1 cellular context compared by ENCODE assay signal in the genomic region with DNA sequence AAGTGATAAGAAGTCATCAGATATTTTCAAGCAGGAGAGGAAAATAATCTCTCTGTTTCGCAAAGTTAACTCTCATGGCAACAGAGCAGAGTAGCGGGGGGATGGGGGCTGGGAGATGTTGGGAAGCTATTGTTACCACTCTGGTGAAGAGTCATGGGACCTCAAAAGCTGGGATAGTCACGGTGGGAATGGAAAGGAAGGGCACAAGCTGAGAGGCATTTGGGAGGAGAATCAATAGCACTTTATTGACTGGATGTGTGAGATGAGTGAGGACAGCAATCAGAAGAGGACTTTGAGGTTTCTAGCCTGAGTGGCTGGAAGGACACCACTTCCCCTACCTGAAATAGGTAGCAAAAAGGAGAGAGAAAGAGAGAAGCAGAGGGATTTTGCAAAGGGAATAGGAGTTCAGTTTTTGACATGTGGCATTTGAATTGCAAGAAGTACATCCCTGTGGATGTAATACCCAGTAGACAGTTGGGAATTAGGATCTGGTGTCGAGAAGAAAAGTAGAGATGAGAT.
TF ChIP-seq lines count a peak whose summit lies in the region.

No MANE protein-coding gene starts in this region.

TF ChIP-seq in HepG2, 621 proteins besides CTCF, POLR2A, EP300 and RAD21 (continued from another document and continues in another):
- no peak for TF ChIP-seq ZNF343 (CRISPR knock-in tag; IDR thresholded peaks at IDR 0.05)
- peak; percentile 34; the same call in 1 of the 2 replicates for TF ChIP-seq RFX1 (IDR thresholded peaks at IDR 0.05)
- TF ChIP-seq, protein P1, sequence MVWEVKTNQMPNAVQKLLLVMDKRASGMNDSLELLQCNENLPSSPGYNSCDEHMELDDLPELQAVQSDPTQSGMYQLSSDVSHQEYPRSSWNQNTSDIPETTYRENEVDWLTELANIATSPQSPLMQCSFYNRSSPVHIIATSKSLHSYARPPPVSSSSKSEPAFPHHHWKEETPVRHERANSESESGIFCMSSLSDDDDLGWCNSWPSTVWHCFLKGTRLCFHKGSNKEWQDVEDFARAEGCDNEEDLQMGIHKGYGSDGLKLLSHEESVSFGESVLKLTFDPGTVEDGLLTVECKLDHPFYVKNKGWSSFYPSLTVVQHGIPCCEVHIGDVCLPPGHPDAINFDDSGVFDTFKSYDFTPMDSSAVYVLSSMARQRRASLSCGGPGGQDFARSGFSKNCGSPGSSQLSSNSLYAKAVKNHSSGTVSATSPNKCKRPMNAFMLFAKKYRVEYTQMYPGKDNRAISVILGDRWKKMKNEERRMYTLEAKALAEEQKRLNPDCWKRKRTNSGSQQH (CRISPR knock-in tag; IDR thresholded peaks at IDR 0.05; ENCODE audit: low read depth), result peak; percentile 78
- no peak for TF ChIP-seq PHB2 (IDR thresholded peaks at IDR 0.05; ENCODE audit: partially characterized antibody)
- TF ChIP-seq ZNF792 (CRISPR knock-in tag; IDR thresholded peaks at IDR 0.05), result no peak
- 0 out of 2 replicates have a peak, but pooled peaks have one; percentile 59 for TF ChIP-seq ZNF234 (CRISPR knock-in tag; conservative IDR thresholded peaks at IDR 0.05)
- TF ChIP-seq FOXA1 (IDR thresholded peaks at IDR 0.05), result no peak
- no peak for TF ChIP-seq FOXA1 (CRISPR knock-in tag; IDR thresholded peaks at IDR 0.05)
- no peak for TF ChIP-seq ZNF17 (CRISPR knock-in tag; IDR thresholded peaks at IDR 0.05)
- TF ChIP-seq, protein P2, sequence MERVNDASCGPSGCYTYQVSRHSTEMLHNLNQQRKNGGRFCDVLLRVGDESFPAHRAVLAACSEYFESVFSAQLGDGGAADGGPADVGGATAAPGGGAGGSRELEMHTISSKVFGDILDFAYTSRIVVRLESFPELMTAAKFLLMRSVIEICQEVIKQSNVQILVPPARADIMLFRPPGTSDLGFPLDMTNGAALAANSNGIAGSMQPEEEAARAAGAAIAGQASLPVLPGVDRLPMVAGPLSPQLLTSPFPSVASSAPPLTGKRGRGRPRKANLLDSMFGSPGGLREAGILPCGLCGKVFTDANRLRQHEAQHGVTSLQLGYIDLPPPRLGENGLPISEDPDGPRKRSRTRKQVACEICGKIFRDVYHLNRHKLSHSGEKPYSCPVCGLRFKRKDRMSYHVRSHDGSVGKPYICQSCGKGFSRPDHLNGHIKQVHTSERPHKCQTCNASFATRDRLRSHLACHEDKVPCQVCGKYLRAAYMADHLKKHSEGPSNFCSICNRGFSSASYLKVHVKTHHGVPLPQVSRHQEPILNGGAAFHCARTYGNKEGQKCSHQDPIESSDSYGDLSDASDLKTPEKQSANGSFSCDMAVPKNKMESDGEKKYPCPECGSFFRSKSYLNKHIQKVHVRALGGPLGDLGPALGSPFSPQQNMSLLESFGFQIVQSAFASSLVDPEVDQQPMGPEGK (CRISPR knock-in tag; IDR thresholded peaks at IDR 0.05), result 0 out of 2 replicates have a peak, but pooled peaks have one; percentile 17
- no peak for TF ChIP-seq NFYB (CRISPR knock-in tag; IDR thresholded peaks at IDR 0.05)
- 0 out of 2 replicates have a peak, but pooled peaks have one; percentile 37 for TF ChIP-seq ZNF607 (CRISPR knock-in tag; IDR thresholded peaks at IDR 0.05; ENCODE audit: borderline replicate concordance)
- no peak for TF ChIP-seq ZBTB1 (CRISPR knock-in tag; IDR thresholded peaks at IDR 0.05; ENCODE audit: borderline replicate concordance)
- TF ChIP-seq, protein P3, sequence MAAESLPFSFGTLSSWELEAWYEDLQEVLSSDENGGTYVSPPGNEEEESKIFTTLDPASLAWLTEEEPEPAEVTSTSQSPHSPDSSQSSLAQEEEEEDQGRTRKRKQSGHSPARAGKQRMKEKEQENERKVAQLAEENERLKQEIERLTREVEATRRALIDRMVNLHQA (CRISPR knock-in tag; IDR thresholded peaks at IDR 0.05), result no peak
- no peak for TF ChIP-seq SOX6 (IDR thresholded peaks at IDR 0.05)
- TF ChIP-seq SOX6 (CRISPR knock-in tag; IDR thresholded peaks at IDR 0.05), result peak; percentile 8; the same call in 1 of the 2 replicates
- TF ChIP-seq ZSCAN12 (CRISPR knock-in tag; IDR thresholded peaks at IDR 0.05), result no peak
- TF ChIP-seq ZNF260 (CRISPR knock-in tag; IDR thresholded peaks at IDR 0.05; ENCODE audit: borderline replicate concordance, low read depth), result no peak
- no peak; the same call in 1 of the 2 replicates for TF ChIP-seq BRD4 (CRISPR knock-in tag; IDR thresholded peaks at IDR 0.05)
- TF ChIP-seq, protein P4, sequence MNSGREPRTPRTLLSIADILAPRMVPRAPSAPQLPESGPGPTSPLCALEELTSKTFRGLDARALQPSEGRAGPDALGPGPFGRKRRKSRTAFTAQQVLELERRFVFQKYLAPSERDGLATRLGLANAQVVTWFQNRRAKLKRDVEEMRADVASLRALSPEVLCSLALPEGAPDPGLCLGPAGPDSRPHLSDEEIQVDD (CRISPR knock-in tag; IDR thresholded peaks at IDR 0.05; ENCODE audit: borderline replicate concordance), result no peak
- peak; percentile 16; the same call in 1 of the 2 replicates for TF ChIP-seq GATAD1 (CRISPR knock-in tag; IDR thresholded peaks at IDR 0.05)
- no peak for TF ChIP-seq CBX2 (IDR thresholded peaks at IDR 0.05; ENCODE audit: low read depth, low read length)
- no peak for TF ChIP-seq CBX2 (CRISPR knock-in tag; IDR thresholded peaks at IDR 0.05; ENCODE audit: low read depth)
- peak; percentile 7; the same call in 1 of the 2 replicates for TF ChIP-seq MED1 (CRISPR knock-in tag; IDR thresholded peaks at IDR 0.05)
- TF ChIP-seq SIN3A (IDR thresholded peaks at IDR 0.05; ENCODE audit: borderline replicate concordance, low read depth, low read length), result no peak
- TF ChIP-seq SMAD9 (CRISPR knock-in tag; IDR thresholded peaks at IDR 0.05), result no peak
- TF ChIP-seq SP1 (IDR thresholded peaks at IDR 0.05), result no peak
- TF ChIP-seq SP1 (CRISPR knock-in tag; IDR thresholded peaks at IDR 0.05), result no peak
- 0 out of 4 replicates have a peak, but pooled peaks of 1 of the 2 experiments have one; percentile 11 for TF ChIP-seq NR2F1 (CRISPR knock-in tag; IDR thresholded peaks at IDR 0.05)
- TF ChIP-seq, protein P5, sequence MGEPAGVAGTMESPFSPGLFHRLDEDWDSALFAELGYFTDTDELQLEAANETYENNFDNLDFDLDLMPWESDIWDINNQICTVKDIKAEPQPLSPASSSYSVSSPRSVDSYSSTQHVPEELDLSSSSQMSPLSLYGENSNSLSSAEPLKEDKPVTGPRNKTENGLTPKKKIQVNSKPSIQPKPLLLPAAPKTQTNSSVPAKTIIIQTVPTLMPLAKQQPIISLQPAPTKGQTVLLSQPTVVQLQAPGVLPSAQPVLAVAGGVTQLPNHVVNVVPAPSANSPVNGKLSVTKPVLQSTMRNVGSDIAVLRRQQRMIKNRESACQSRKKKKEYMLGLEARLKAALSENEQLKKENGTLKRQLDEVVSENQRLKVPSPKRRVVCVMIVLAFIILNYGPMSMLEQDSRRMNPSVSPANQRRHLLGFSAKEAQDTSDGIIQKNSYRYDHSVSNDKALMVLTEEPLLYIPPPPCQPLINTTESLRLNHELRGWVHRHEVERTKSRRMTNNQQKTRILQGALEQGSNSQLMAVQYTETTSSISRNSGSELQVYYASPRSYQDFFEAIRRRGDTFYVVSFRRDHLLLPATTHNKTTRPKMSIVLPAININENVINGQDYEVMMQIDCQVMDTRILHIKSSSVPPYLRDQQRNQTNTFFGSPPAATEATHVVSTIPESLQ (CRISPR knock-in tag; conservative IDR thresholded peaks at IDR 0.05), result no peak
- 0 out of 2 replicates have a peak, but pooled peaks have one; percentile 49 for TF ChIP-seq SAFB2 (CRISPR knock-in tag; IDR thresholded peaks at IDR 0.05; ENCODE audit: borderline replicate concordance, low read depth)
- TF ChIP-seq AHR (CRISPR knock-in tag; IDR thresholded peaks at IDR 0.05), result no peak
- 0 out of 2 replicates have a peak, but pooled peaks have one; percentile 73 for TF ChIP-seq ZNF101 (CRISPR knock-in tag; IDR thresholded peaks at IDR 0.05; ENCODE audit: borderline replicate concordance, low read depth)
- no peak for TF ChIP-seq SRY (CRISPR knock-in tag; IDR thresholded peaks at IDR 0.05)
- no peak for TF ChIP-seq HNRNPH1 (optimal IDR thresholded peaks at IDR 0.05; ENCODE audit: low read depth, low read length)
- TF ChIP-seq, protein P6, sequence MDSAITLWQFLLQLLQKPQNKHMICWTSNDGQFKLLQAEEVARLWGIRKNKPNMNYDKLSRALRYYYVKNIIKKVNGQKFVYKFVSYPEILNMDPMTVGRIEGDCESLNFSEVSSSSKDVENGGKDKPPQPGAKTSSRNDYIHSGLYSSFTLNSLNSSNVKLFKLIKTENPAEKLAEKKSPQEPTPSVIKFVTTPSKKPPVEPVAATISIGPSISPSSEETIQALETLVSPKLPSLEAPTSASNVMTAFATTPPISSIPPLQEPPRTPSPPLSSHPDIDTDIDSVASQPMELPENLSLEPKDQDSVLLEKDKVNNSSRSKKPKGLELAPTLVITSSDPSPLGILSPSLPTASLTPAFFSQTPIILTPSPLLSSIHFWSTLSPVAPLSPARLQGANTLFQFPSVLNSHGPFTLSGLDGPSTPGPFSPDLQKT (CRISPR knock-in tag; IDR thresholded peaks at IDR 0.05; ENCODE audit: borderline replicate concordance), result no peak
- TF ChIP-seq HNF4G (IDR thresholded peaks at IDR 0.05; ENCODE audit: borderline replicate concordance, low read depth, low read length), result 0 out of 2 replicates have a peak, but pooled peaks have one; percentile 11
- no peak for TF ChIP-seq HNF4G (CRISPR knock-in tag; IDR thresholded peaks at IDR 0.05; ENCODE audit: borderline replicate concordance, low read depth)
- TF ChIP-seq, protein P7, sequence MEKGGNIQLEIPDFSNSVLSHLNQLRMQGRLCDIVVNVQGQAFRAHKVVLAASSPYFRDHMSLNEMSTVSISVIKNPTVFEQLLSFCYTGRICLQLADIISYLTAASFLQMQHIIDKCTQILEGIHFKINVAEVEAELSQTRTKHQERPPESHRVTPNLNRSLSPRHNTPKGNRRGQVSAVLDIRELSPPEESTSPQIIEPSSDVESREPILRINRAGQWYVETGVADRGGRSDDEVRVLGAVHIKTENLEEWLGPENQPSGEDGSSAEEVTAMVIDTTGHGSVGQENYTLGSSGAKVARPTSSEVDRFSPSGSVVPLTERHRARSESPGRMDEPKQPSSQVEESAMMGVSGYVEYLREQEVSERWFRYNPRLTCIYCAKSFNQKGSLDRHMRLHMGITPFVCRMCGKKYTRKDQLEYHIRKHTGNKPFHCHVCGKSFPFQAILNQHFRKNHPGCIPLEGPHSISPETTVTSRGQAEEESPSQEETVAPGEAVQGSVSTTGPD (CRISPR knock-in tag; IDR thresholded peaks at IDR 0.05), result no peak
- no peak; the same call in 1 of the 2 replicates for TF ChIP-seq ZNF775 (CRISPR knock-in tag; IDR thresholded peaks at IDR 0.05; ENCODE audit: borderline replicate concordance)
- TF ChIP-seq, protein P8, sequence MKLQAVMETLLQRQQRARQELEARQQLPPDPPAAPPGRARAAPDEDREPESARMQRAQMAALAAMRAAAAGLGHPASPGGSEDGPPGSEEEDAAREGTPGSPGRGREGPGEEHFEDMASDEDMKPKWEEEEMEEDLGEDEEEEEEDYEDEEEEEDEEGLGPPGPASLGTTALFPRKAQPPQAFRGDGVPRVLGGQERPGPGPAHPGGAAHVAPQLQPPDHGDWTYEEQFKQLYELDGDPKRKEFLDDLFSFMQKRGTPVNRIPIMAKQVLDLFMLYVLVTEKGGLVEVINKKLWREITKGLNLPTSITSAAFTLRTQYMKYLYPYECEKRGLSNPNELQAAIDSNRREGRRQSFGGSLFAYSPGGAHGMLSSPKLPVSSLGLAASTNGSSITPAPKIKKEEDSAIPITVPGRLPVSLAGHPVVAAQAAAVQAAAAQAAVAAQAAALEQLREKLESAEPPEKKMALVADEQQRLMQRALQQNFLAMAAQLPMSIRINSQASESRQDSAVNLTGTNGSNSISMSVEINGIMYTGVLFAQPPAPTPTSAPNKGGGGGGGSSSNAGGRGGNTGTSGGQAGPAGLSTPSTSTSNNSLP (IDR thresholded peaks at IDR 0.05; ENCODE audit: low read depth, low read length), result peak; percentile 22; the same call in 1 of the 2 replicates
- TF ChIP-seq SOX13 (IDR thresholded peaks at IDR 0.05), result no peak
- TF ChIP-seq SOX13 (CRISPR knock-in tag; conservative IDR thresholded peaks at IDR 0.05 in 1 of 2, IDR thresholded peaks at IDR 0.05 in 1 of 2), result peak in 1 of 2 experiments; percentile 62; a peak in 1 of 4 replicates
- TF ChIP-seq, protein P9, sequence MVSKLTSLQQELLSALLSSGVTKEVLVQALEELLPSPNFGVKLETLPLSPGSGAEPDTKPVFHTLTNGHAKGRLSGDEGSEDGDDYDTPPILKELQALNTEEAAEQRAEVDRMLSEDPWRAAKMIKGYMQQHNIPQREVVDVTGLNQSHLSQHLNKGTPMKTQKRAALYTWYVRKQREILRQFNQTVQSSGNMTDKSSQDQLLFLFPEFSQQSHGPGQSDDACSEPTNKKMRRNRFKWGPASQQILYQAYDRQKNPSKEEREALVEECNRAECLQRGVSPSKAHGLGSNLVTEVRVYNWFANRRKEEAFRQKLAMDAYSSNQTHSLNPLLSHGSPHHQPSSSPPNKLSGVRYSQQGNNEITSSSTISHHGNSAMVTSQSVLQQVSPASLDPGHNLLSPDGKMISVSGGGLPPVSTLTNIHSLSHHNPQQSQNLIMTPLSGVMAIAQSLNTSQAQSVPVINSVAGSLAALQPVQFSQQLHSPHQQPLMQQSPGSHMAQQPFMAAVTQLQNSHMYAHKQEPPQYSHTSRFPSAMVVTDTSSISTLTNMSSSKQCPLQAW (CRISPR knock-in tag; IDR thresholded peaks at IDR 0.05), result no peak
- 0 out of 2 replicates have a peak, but pooled peaks have one; percentile 25 for TF ChIP-seq HNF4A (CRISPR knock-in tag; IDR thresholded peaks at IDR 0.05)
- peak; percentile 21; the same call in 1 of the 2 replicates for TF ChIP-seq DNMT3B (CRISPR knock-in tag; conservative IDR thresholded peaks at IDR 0.05)
- TF ChIP-seq GABPB1 (CRISPR knock-in tag; IDR thresholded peaks at IDR 0.05), result no peak
- no peak for TF ChIP-seq SNAI1 (CRISPR knock-in tag; IDR thresholded peaks at IDR 0.05; ENCODE audit: borderline replicate concordance)
- 0 out of 2 replicates have a peak, but pooled peaks have one; percentile 24 for TF ChIP-seq ZNF878 (CRISPR knock-in tag; IDR thresholded peaks at IDR 0.05)
- TF ChIP-seq ZKSCAN8 (CRISPR knock-in tag; IDR thresholded peaks at IDR 0.05; ENCODE audit: borderline replicate concordance), result 0 out of 2 replicates have a peak, but pooled peaks have one; percentile 16
- TF ChIP-seq TGIF2 (CRISPR knock-in tag; IDR thresholded peaks at IDR 0.05), result peak; percentile 58; the same call in 1 of the 2 replicates
- no peak for TF ChIP-seq ZNF768 (CRISPR knock-in tag; IDR thresholded peaks at IDR 0.05)
- TF ChIP-seq BCL6 (CRISPR knock-in tag; IDR thresholded peaks at IDR 0.05), result no peak
- TF ChIP-seq, protein P10, sequence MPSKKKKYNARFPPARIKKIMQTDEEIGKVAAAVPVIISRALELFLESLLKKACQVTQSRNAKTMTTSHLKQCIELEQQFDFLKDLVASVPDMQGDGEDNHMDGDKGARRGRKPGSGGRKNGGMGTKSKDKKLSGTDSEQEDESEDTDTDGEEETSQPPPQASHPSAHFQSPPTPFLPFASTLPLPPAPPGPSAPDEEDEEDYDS (CRISPR knock-in tag; IDR thresholded peaks at IDR 0.05), result 0 out of 2 replicates have a peak, but pooled peaks have one; percentile 10
- 0 out of 2 replicates have a peak, but pooled peaks have one; percentile 2 for TF ChIP-seq SP2 (CRISPR knock-in tag; IDR thresholded peaks at IDR 0.05)
